8 cellular contexts compared by ENCODE assay signal in genomic region chr4:154549894-154550790, GRCh38. TPM values are rescaled to one million over a fixed set of nuclear protein-coding genes. Genes with fewer than 3 reads are reported as not detected.
DNase-seq lines count a peak whose midpoint lies in the region; ATAC-seq and TF ChIP-seq lines count a peak whose summit lies in the region.

TSS of gene PLRG1 (minus strand) at chr4:154550400. CDS start at chr4:154550308, 92 bp downstream.

- H3K4me3 ChIP-seq in ovary (peak within 1 kb of the TSS; percentile 86), thyroid gland (replicated peaks in 1 of 3) (peak within 1 kb of the TSS; percentile 11 to 91 (median 52))

- peak within 1 kb of the TSS; percentile 95 for H3K4me3 Mint-ChIP-seq in activated naive CD8-positive, alpha-beta T cell treated with anti-CD3 and anti-CD28 coated beads, Interleukin-2, amount 50 U/mL, for 24 hours

- TF ChIP-seq POLR2A in ovary (IDR thresholded peaks at IDR 0.05) (peak; percentile 62), thyroid gland (IDR thresholded peaks at IDR 0.05) (peak; percentile 10 to 88)

- peaks cover 4% of the 10 kb centered on the region for H3K4me1 ChIP-seq in ovary (ENCODE audit: insufficient read depth)
- peaks cover 10 to 15% of the 10 kb centered on the region in 2 donors for H3K4me1 ChIP-seq in thyroid gland

- H3K27ac ChIP-seq in ovary (peak within 1 kb of the TSS; percentile 4 to 73), thyroid gland (peak within 1 kb of the TSS; percentile 46 to 83 (median 70))

- H3K9me3 ChIP-seq in ovary (no peaks in the 10 kb centered on the region), thyroid gland (no peaks in the 10 kb centered on the region)

- H3K36me3 Mint-ChIP-seq in activated naive CD8-positive, alpha-beta T cell treated with anti-CD3 and anti-CD28 coated beads, Interleukin-2, amount 50 U/mL, for 24 hours (ENCODE audit: low read depth): peaks cover 11% of the 10 kb centered on the region

- TF ChIP-seq CTCF in GM12873 (IDR thresholded peaks at IDR 0.05; ENCODE audit: insufficient read depth, low read depth, low read length, missing control alignments): peak; percentile 16
- TF ChIP-seq CTCF in ovary (IDR thresholded peaks at IDR 0.05): peak in 2 of 3 donors; percentile 31 to 44
- TF ChIP-seq CTCF in thyroid gland (IDR thresholded peaks at IDR 0.05): peak in 4 of 6 experiments; percentile 26 to 60 (median 48)

- H3K4me1 Mint-ChIP-seq in activated naive CD8-positive, alpha-beta T cell treated with anti-CD3 and anti-CD28 coated beads, Interleukin-2, amount 50 U/mL, for 24 hours: peaks cover 28% of the 10 kb centered on the region

- 0% methylated on average over 51 of the region's 51 CpGs for WGBS in ovary, 3 donors
- WGBS in thyroid gland, 2 donors: 1% methylated on average over 37 to 49 of the region's 51 CpGs

- intact Hi-C loops in Right ventricle myocardium inferior (cut with DNase I): loop anchor here (5.0 kb wide), 2 partner anchors 72 to 822 kb away; no protein-coding TSS in a partner anchor
- intact Hi-C loops in ovary (cut with DNase I): loop anchor here in 1 of 4 donors (5.0 kb wide), 1 partner anchor 72 kb away; no protein-coding TSS in a partner anchor
- intact Hi-C loops in thyroid gland (cut with DNase I): loop anchor here (10.0 kb wide), 1 partner anchor 45 kb away; no protein-coding TSS in a partner anchor

- H3K27me3 Mint-ChIP-seq in activated naive CD8-positive, alpha-beta T cell treated with anti-CD3 and anti-CD28 coated beads, Interleukin-2, amount 50 U/mL, for 24 hours: no peaks in the 10 kb centered on the region

- no peaks in the 10 kb centered on the region for H3K27me3 ChIP-seq in ovary
- H3K27me3 ChIP-seq in thyroid gland: no peaks in the 10 kb centered on the region

- peak within 1 kb of the TSS; percentile 94 for H3K27ac Mint-ChIP-seq in activated naive CD8-positive, alpha-beta T cell treated with anti-CD3 and anti-CD28 coated beads, Interleukin-2, amount 50 U/mL, for 24 hours

- DNase-seq in NCI-H1417 treated with DMSO at 0.1 percent for 48 hours (lab: John Stamatoyannopoulos, UW) (peak; percentile 52), SW480 (ENCODE audit: low spot score) (peak; percentile 88), Right ventricle myocardium inferior (ENCODE audit: missing footprints) (peak; percentile 99), ovary (peak; percentile 96 to 98 (median 97)), thyroid gland (peak; percentile 97 to 98)
- peak; percentile 96 for DNase-seq in activated naive CD8-positive, alpha-beta T cell treated with anti-CD3 and anti-CD28 coated beads, Interleukin-2, amount 50 U/mL, for 24 hours

- ATAC-seq in HG02763 (IDR thresholded peaks at IDR 0.05; ENCODE audit: unreplicated experiment) (peak; percentile 98), Right ventricle myocardium inferior (peak; percentile 100)
- peak; percentile 99 for ATAC-seq in activated naive CD8-positive, alpha-beta T cell treated with anti-CD3 and anti-CD28 coated beads, Interleukin-2, amount 50 U/mL, for 24 hours

- no peaks in the 10 kb centered on the region for H3K9me3 Mint-ChIP-seq in activated naive CD8-positive, alpha-beta T cell treated with anti-CD3 and anti-CD28 coated beads, Interleukin-2, amount 50 U/mL, for 24 hours

- no peak for TF ChIP-seq EP300 in ovary (IDR thresholded peaks at IDR 0.05)

- H3K36me3 ChIP-seq in ovary: no peaks in the 10 kb centered on the region
- peaks cover 11 to 16% of the 10 kb centered on the region in 2 donors for H3K36me3 ChIP-seq in thyroid gland

RNA-seq across cellular contexts. Expression of gene PLRG1, which starts in this region (rescaled TPM):
- total RNA-seq in Right ventricle myocardium inferior: 36.2 TPM
- total RNA-seq in ovary: 10 to 100 TPM; 26.5 to 90.9 (median 61.5) TPM
- polyA plus RNA-seq in ovary: 10 to 100 TPM; 35.6 to 71.1 TPM
- 10 to 100 TPM; 50.3 to 69.9 (median 63.5) TPM for total RNA-seq in thyroid gland

Comparison
In these comparisons a context has a peak if more than half of its experiments do, and no peak if none do; other contexts are left out.
1. Peak in every context shown above with its lines: DNase-seq, ATAC-seq, H3K4me3 ChIP-seq and H3K27ac ChIP-seq.